ENCODE assay signal across 9 cellular contexts in genomic region chr17:45146166-45146565, GRCh38. TPM values are rescaled to one million over a fixed set of nuclear protein-coding genes. Genes with fewer than 3 reads are reported as not detected.
DNase-seq lines count a peak whose midpoint lies in the region; ATAC-seq, FAIRE-seq and TF ChIP-seq lines count a peak whose summit lies in the region.
"Had no signal": no experiment of that assay in that cellular context is flagged by ENCODE, and none has a peak within 500 bp of the region (broad histone marks: within the 10 kb centered on the region; RNA-seq: fewer than 3 reads in every experiment).

No MANE protein-coding gene starts in this region.

- no peaks in the 10 kb centered on the region for H3K36me3 ChIP-seq in CD8-positive, alpha-beta memory T cell (ENCODE audit: insufficient read depth, low read length)
- H3K36me3 ChIP-seq in Peyer's patch, result no peaks in the 10 kb centered on the region
- H3K36me3 ChIP-seq in esophagus squamous epithelium, result no peaks in the 10 kb centered on the region
- H3K36me3 ChIP-seq in psoas muscle (ENCODE audit: insufficient read depth in 1 of 2, low read depth in 1 of 2), result no peaks in the 10 kb centered on the region

- no peak for DNase-seq in CD8-positive, alpha-beta memory T cell
- no peak for DNase-seq in Peyer's patch
- no peak for DNase-seq in esophagus squamous epithelium (lab: John Stamatoyannopoulos, UW)
- peak in 1 of 2 donors; percentile 63 for DNase-seq in psoas muscle
- no peak for DNase-seq in NCI-H510A (lab: John Stamatoyannopoulos, UW)
- no peak for DNase-seq in RCC 7860 (ENCODE audit: low spot score)
- DNase-seq in NCI-H1092 (lab: John Stamatoyannopoulos, UW), result no peak
- no peak for DNase-seq in NCI-H526 treated with DMSO at 0.1 percent for 48 hours (lab: John Stamatoyannopoulos, UW)
- DNase-seq: GF-D8 had no signal

- FAIRE-seq in RCC 7860 (lab: Jason Lieb, UNC), result no peak

- POLR2A ChIA-PET in CD8-positive, alpha-beta memory T cell (lab: Charles Lee), result interaction anchor here (8.5 kb wide), 1 partner anchor 14 kb away, joined by 327 read pairs; the partner anchor contains the start of gene HEXIM2

- H3K4me3 Mint-ChIP-seq in CD8-positive, alpha-beta memory T cell, result peak overlapping the region; percentile 90 to 99 (median 95)

- CTCF ChIA-PET in CD8-positive, alpha-beta memory T cell (lab: Charles Lee), result interaction anchor here (0.7 to 13.2 kb wide), 4 partner anchors 13 to 73 kb away, joined by 4 to 315 read pairs (median 78); partner anchors contain the start of genes ACBD4, HEXIM2 and PLCD3

- H3K9me3 Mint-ChIP-seq in CD8-positive, alpha-beta memory T cell, result peaks cover 0 to 3% (median 0%) of the 10 kb centered on the region in 5 donors

- H3K4me1 ChIP-seq in CD8-positive, alpha-beta memory T cell (ENCODE audit: insufficient read depth, low read length), result peaks cover 34% of the 10 kb centered on the region
- H3K4me1 ChIP-seq in Peyer's patch (peaks cover 3 to 32% (median 17%) of the 10 kb centered on the region in 4 donors), esophagus squamous epithelium (peaks cover 18 to 57% (median 25%) of the 10 kb centered on the region in 3 donors), psoas muscle (peaks cover 16% of the 10 kb centered on the region)

- no peak overlapping the region for H3K4me3 ChIP-seq in CD8-positive, alpha-beta memory T cell (ENCODE audit: low read length)
- H3K4me3 ChIP-seq in Peyer's patch, result peak overlapping the region in 1 of 4 donors; percentile 83
- no peak overlapping the region for H3K4me3 ChIP-seq in esophagus squamous epithelium
- peak overlapping the region; percentile 76 for H3K4me3 ChIP-seq in psoas muscle

- H3K9me3 ChIP-seq in CD8-positive, alpha-beta memory T cell (ENCODE audit: low read length), result no peaks in the 10 kb centered on the region
- no peaks in the 10 kb centered on the region for H3K9me3 ChIP-seq in Peyer's patch
- H3K9me3 ChIP-seq in esophagus squamous epithelium, result no peaks in the 10 kb centered on the region
- H3K9me3 ChIP-seq in psoas muscle, result no peaks in the 10 kb centered on the region

- H3K27ac ChIP-seq in CD8-positive, alpha-beta memory T cell (ENCODE audit: low read depth, low read length), result peak overlapping the region; percentile 98
- H3K27ac ChIP-seq in Peyer's patch, result peak overlapping the region; percentile 88 to 99 (median 96)
- peak overlapping the region; percentile 96 to 99 (median 97) for H3K27ac ChIP-seq in esophagus squamous epithelium
- H3K27ac ChIP-seq in psoas muscle, result peak overlapping the region; percentile 97

- intact Hi-C loops in esophagus squamous epithelium (cut with DNase I) (no loop called here), psoas muscle (cut with DNase I) (no loop called here)

- peak overlapping the region in 5 of 8 donors; percentile 57 to 99 (median 97) for H3K27ac Mint-ChIP-seq in CD8-positive, alpha-beta memory T cell

- WGBS in esophagus squamous epithelium, 2 donors, result 89% methylated on average over 9 to 10 of the region's 10 CpGs
- 75 to 80% (median 79%) methylated on average over 10 of the region's 10 CpGs for WGBS in psoas muscle, 3 donors

- no peaks in the 10 kb centered on the region for H3K27me3 ChIP-seq in CD8-positive, alpha-beta memory T cell (ENCODE audit: insufficient read depth, low read length, poor library complexity, severe bottlenecking)
- H3K27me3 ChIP-seq in Peyer's patch (no peaks in the 10 kb centered on the region), esophagus squamous epithelium (no peaks in the 10 kb centered on the region), psoas muscle (ENCODE audit: insufficient read depth in 3 of 3, low read length in 2 of 3) (no peaks in the 10 kb centered on the region)

- TF ChIP-seq POLR2A in Peyer's patch (IDR thresholded peaks at IDR 0.05) (no peak), esophagus squamous epithelium (IDR thresholded peaks at IDR 0.05) (no peak)

- TF ChIP-seq CTCF in Peyer's patch (IDR thresholded peaks at IDR 0.05), result no peak
- no peak for TF ChIP-seq CTCF in esophagus squamous epithelium (IDR thresholded peaks at IDR 0.05)
- no peak for TF ChIP-seq CTCF in psoas muscle (IDR thresholded peaks at IDR 0.05)

- H3K36me3 Mint-ChIP-seq in CD8-positive, alpha-beta memory T cell, result peaks cover 0 to 26% (median 0%) of the 10 kb centered on the region in 3 donors

- no peak for ATAC-seq in psoas muscle

- peaks cover 0 to 11% of the 10 kb centered on the region in 2 donors for H3K27me3 Mint-ChIP-seq in CD8-positive, alpha-beta memory T cell

- peaks cover 52 to 73% (median 60%) of the 10 kb centered on the region in 3 donors for H3K4me1 Mint-ChIP-seq in CD8-positive, alpha-beta memory T cell

RNA-seq across cellular contexts. Expression of gene HEXIM1, which starts 2.1 kb away (rescaled TPM):
- total RNA-seq in CD8-positive, alpha-beta memory T cell, result 10 to 100 TPM; 48.3 to 51.1 TPM
- 5.6 TPM for polyA plus RNA-seq in CD8-positive, alpha-beta memory T cell
- total RNA-seq in Peyer's patch, result 10 to 100 TPM; 24.3 to 41.8 (median 31.7) TPM
- 10 to 100 TPM; 19.8 to 28.4 (median 25.3) TPM for total RNA-seq in esophagus squamous epithelium
- 10 to 100 TPM; 21.3 to 52.2 (median 31.5) TPM for total RNA-seq in psoas muscle
- 100 to 1,000 TPM in 1 of 3 donors, 10 to 100 TPM in 1, 1 to 10 TPM in 1; 9.5 to 127 (median 22.0) TPM for polyA plus RNA-seq in psoas muscle

RNA-seq across cellular contexts. Expression of gene ACBD4, which starts 10.7 kb away (rescaled TPM):
- 1 to 10 TPM; 8.8 to 9.7 TPM for total RNA-seq in CD8-positive, alpha-beta memory T cell
- 15.0 TPM for polyA plus RNA-seq in CD8-positive, alpha-beta memory T cell
- total RNA-seq in Peyer's patch (100 to 1,000 TPM in 1 of 4 donors, 10 to 100 TPM in 3; 33.8 to 124 (median 76.3) TPM), esophagus squamous epithelium (1 to 10 TPM; 1.7 to 6.9 (median 4.5) TPM), psoas muscle (1 to 10 TPM; 3.9 to 8.2 (median 5.1) TPM)
- polyA plus RNA-seq in psoas muscle, result 1 to 10 TPM; 2.7 to 5.2 (median 4.4) TPM

RNA-seq across cellular contexts. Expression of gene PLCD3, which starts 13.9 kb away (rescaled TPM):
- 1 to 10 TPM; 5.5 to 7.2 TPM for total RNA-seq in CD8-positive, alpha-beta memory T cell
- polyA plus RNA-seq in CD8-positive, alpha-beta memory T cell, result 1.1 TPM
- total RNA-seq in Peyer's patch, result 10 to 100 TPM; 11.6 to 44.4 (median 18.4) TPM
- total RNA-seq in esophagus squamous epithelium, result 100 to 1,000 TPM in 1 of 4 donors, 10 to 100 TPM in 3; 16.3 to 105 (median 20.5) TPM
- total RNA-seq in psoas muscle, result 100 to 1,000 TPM in 2 of 4 donors, 10 to 100 TPM in 2; 69.8 to 217 (median 122) TPM
- polyA plus RNA-seq in psoas muscle, result 100 to 1,000 TPM in 2 of 3 donors, 10 to 100 TPM in 1; 57.0 to 171 (median 170) TPM

RNA-seq across cellular contexts. Expression of gene HEXIM2, which starts 15.5 kb away (rescaled TPM):
- total RNA-seq in CD8-positive, alpha-beta memory T cell, result 1 to 10 TPM; 7.7 to 9.3 TPM
- polyA plus RNA-seq in CD8-positive, alpha-beta memory T cell, result 4.0 TPM
- total RNA-seq in Peyer's patch (10 to 100 TPM in 3 of 4 donors, 1 to 10 TPM in 1; 8.4 to 28.9 (median 11.2) TPM), esophagus squamous epithelium (1 to 10 TPM; 1.7 to 9.0 (median 4.9) TPM), psoas muscle (10 to 100 TPM; 13.7 to 47.1 (median 33.4) TPM)
- polyA plus RNA-seq in psoas muscle, result 10 to 100 TPM in 2 of 3 donors, 1 to 10 TPM in 1; 8.2 to 69.5 (median 62.7) TPM
